ENCODE assay signal across 25 cellular contexts in the genomic region with DNA sequence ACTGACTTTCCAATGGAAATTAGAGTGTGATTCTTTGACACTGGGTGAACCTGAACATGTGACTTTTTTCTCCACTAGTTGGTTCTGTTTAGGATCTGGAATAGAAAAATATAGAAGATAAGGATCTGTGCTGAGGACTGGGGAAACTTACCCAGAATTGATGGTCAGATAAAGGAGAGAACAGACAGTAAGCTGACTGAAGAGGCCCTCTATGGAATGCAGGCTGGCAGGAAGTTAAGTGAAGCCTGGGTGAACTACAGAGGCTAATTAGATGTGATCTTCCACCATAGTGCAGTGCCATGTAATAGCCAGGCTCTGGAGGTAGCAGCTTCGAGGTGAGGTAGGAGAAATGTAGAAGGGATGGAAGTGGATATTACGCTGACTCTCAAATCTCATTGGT.
"Had no signal": no experiment of that assay in that cellular context is flagged by ENCODE, and none has a peak within 500 bp of the region (broad histone marks: within the 10 kb centered on the region; RNA-seq: fewer than 3 reads in every experiment).

No MANE protein-coding gene starts in this region.

- H3K9me3 Mint-ChIP-seq: activated CD4-positive, alpha-beta T cell treated with anti-CD3 and anti-CD28 coated beads, Interleukin-2, amount 10 ng/mL, durations not matched to agents 7 days and 5 days; dendritic cell treated with granulocyte-macrophage colony-stimulating factor and Interleukin-4, amounts not matched to agents 40 ng/mL and 50 ng/mL, for 4 days; natural killer cell treated with Interleukin-12 subunit alpha and Interleukin-12 subunit beta and Interleukin-15 and Interleukin-18, amount 100 ng/mL, for 72 hours had no signal

- H3K27me3 ChIP-seq: body of pancreas, heart left ventricle, right lobe of liver, stomach, suprapubic skin, transverse colon, vagina had no signal

- H3K4me3 ChIP-seq: body of pancreas, heart left ventricle, lower lobe of right lung, right lobe of liver, skin epidermis, stomach, suprapubic skin, transverse colon, vagina had no signal

- H3K4me1 Mint-ChIP-seq: activated CD4-positive, alpha-beta T cell treated with anti-CD3 and anti-CD28 coated beads, Interleukin-2, amount 10 ng/mL, durations not matched to agents 7 days and 5 days; activated CD8-positive, alpha-beta memory T cell treated with anti-CD3 and anti-CD28 coated beads, Interleukin-2, amount 10 ng/mL, durations not matched to agents 7 days and 5 days; activated naive CD8-positive, alpha-beta T cell treated with anti-CD3 and anti-CD28 coated beads, Interleukin-2, amount 50 U/mL, for 24 hours; stimulated activated memory B cell treated with anti-CD40 and anti-IgM and Interleukin-4, amounts not matched to agents 10 μg/mL and 1 μg/mL and 100 μg/mL, for 72 hours had no signal

- ATAC-seq: activated CD4-positive, CD25-positive, alpha-beta regulatory T cell treated with anti-CD3 and anti-CD28 coated beads, Interleukin-2, amount 50 U/mL, for 24 hours; activated CD8-positive, alpha-beta memory T cell treated with anti-CD3 and anti-CD28 coated beads, Interleukin-2, amount 10 ng/mL, durations not matched to agents 7 days and 5 days; activated CD8-positive, alpha-beta T cell treated with anti-CD3 and anti-CD28 coated beads for 36 hours; activated naive CD8-positive, alpha-beta T cell treated with anti-CD3 and anti-CD28 coated beads, Interleukin-2, amount 50 U/mL, for 24 hours; body of pancreas; heart left ventricle; left colon; lower lobe of right lung; natural killer cell treated with Interleukin-12 subunit alpha and Interleukin-12 subunit beta and Interleukin-15 and Interleukin-18, amount 100 ng/mL, for 72 hours; right lobe of liver; stimulated activated memory B cell treated with anti-CD40 and anti-IgM and Interleukin-4, amounts not matched to agents 10 μg/mL and 1 μg/mL and 100 μg/mL, for 72 hours had no signal

- H3K4me3 Mint-ChIP-seq: activated CD4-positive, alpha-beta T cell treated with anti-CD3 and anti-CD28 coated beads, Interleukin-2, amount 10 ng/mL, durations not matched to agents 7 days and 5 days; activated CD8-positive, alpha-beta memory T cell treated with anti-CD3 and anti-CD28 coated beads, Interleukin-2, amount 10 ng/mL, durations not matched to agents 7 days and 5 days; activated CD8-positive, alpha-beta T cell treated with anti-CD3 and anti-CD28 coated beads for 36 hours; activated naive CD8-positive, alpha-beta T cell treated with anti-CD3 and anti-CD28 coated beads, Interleukin-2, amount 50 U/mL, for 24 hours; activated T-helper 1 cell treated with anti-CD3 and anti-CD28 coated beads, Interleukin-12 subunit alpha, Interleukin-12 subunit beta, Interleukin-2, Interleukin-4 antibody, amounts not matched to agents 30 ng/mL and 10 ng/mL and 1 ng/mL, durations not matched to agents 14 hours and 24 hours and 36 hours; dendritic cell treated with granulocyte-macrophage colony-stimulating factor and Interleukin-4, amounts not matched to agents 40 ng/mL and 50 ng/mL, for 4 days; natural killer cell treated with Interleukin-12 subunit alpha and Interleukin-12 subunit beta and Interleukin-15 and Interleukin-18, amount 100 ng/mL, for 72 hours; stimulated activated memory B cell treated with anti-CD40 and anti-IgM and Interleukin-4, amounts not matched to agents 10 μg/mL and 1 μg/mL and 100 μg/mL, for 72 hours had no signal

- H3K36me3 ChIP-seq: lower lobe of right lung, right lobe of liver, stomach, suprapubic skin, transverse colon, vagina had no signal

- H3K9me3 ChIP-seq: body of pancreas, heart left ventricle, lower lobe of right lung, right lobe of liver, suprapubic skin, transverse colon, vagina had no signal

- H3K27ac Mint-ChIP-seq: activated CD4-positive, alpha-beta T cell treated with anti-CD3 and anti-CD28 coated beads, Interleukin-2, amount 10 ng/mL, durations not matched to agents 7 days and 5 days; activated CD8-positive, alpha-beta memory T cell treated with anti-CD3 and anti-CD28 coated beads, Interleukin-2, amount 10 ng/mL, durations not matched to agents 7 days and 5 days; activated CD8-positive, alpha-beta T cell treated with anti-CD3 and anti-CD28 coated beads for 36 hours; activated naive CD8-positive, alpha-beta T cell treated with anti-CD3 and anti-CD28 coated beads, Interleukin-2, amount 50 U/mL, for 24 hours; activated T-helper 1 cell treated with anti-CD3 and anti-CD28 coated beads, Interleukin-12 subunit alpha, Interleukin-12 subunit beta, Interleukin-2, Interleukin-4 antibody, amounts not matched to agents 30 ng/mL and 10 ng/mL and 1 ng/mL, durations not matched to agents 14 hours and 24 hours and 36 hours; dendritic cell treated with granulocyte-macrophage colony-stimulating factor and Interleukin-4, amounts not matched to agents 40 ng/mL and 50 ng/mL, for 4 days; natural killer cell treated with Interleukin-12 subunit alpha and Interleukin-12 subunit beta and Interleukin-15 and Interleukin-18, amount 100 ng/mL, for 72 hours; stimulated activated memory B cell treated with anti-CD40 and anti-IgM and Interleukin-4, amounts not matched to agents 10 μg/mL and 1 μg/mL and 100 μg/mL, for 72 hours had no signal

- H3K27me3 Mint-ChIP-seq: activated CD4-positive, alpha-beta T cell treated with anti-CD3 and anti-CD28 coated beads, Interleukin-2, amount 10 ng/mL, durations not matched to agents 7 days and 5 days; activated CD8-positive, alpha-beta memory T cell treated with anti-CD3 and anti-CD28 coated beads, Interleukin-2, amount 10 ng/mL, durations not matched to agents 7 days and 5 days; activated CD8-positive, alpha-beta T cell treated with anti-CD3 and anti-CD28 coated beads for 36 hours; activated naive CD8-positive, alpha-beta T cell treated with anti-CD3 and anti-CD28 coated beads, Interleukin-2, amount 50 U/mL, for 24 hours; dendritic cell treated with granulocyte-macrophage colony-stimulating factor and Interleukin-4, amounts not matched to agents 40 ng/mL and 50 ng/mL, for 4 days; natural killer cell treated with Interleukin-12 subunit alpha and Interleukin-12 subunit beta and Interleukin-15 and Interleukin-18, amount 100 ng/mL, for 72 hours; stimulated activated memory B cell treated with anti-CD40 and anti-IgM and Interleukin-4, amounts not matched to agents 10 μg/mL and 1 μg/mL and 100 μg/mL, for 72 hours had no signal

- H3K27ac ChIP-seq: body of pancreas, heart left ventricle, lower lobe of right lung, right lobe of liver, skin epidermis, stomach, suprapubic skin, transverse colon, vagina had no signal

- H3K4me1 ChIP-seq: body of pancreas, lower lobe of right lung, right lobe of liver, stomach, suprapubic skin, transverse colon, vagina had no signal

- H3K36me3 Mint-ChIP-seq: activated CD8-positive, alpha-beta memory T cell treated with anti-CD3 and anti-CD28 coated beads, Interleukin-2, amount 10 ng/mL, durations not matched to agents 7 days and 5 days; natural killer cell treated with Interleukin-12 subunit alpha and Interleukin-12 subunit beta and Interleukin-15 and Interleukin-18, amount 100 ng/mL, for 72 hours; stimulated activated memory B cell treated with anti-CD40 and anti-IgM and Interleukin-4, amounts not matched to agents 10 μg/mL and 1 μg/mL and 100 μg/mL, for 72 hours had no signal

- DNase-seq: activated CD4-positive, alpha-beta T cell treated with anti-CD3 and anti-CD28 coated beads, Interleukin-2, amount 10 ng/mL, durations not matched to agents 7 days and 5 days; activated CD8-positive, alpha-beta memory T cell treated with anti-CD3 and anti-CD28 coated beads, Interleukin-2, amount 10 ng/mL, durations not matched to agents 7 days and 5 days; activated CD8-positive, alpha-beta T cell treated with anti-CD3 and anti-CD28 coated beads for 36 hours; activated gamma-delta T cell; activated naive CD4-positive, alpha-beta T cell treated with anti-CD3 and anti-CD28 coated beads, Interleukin-2, amount 50 U/mL, for 16 hours; activated naive CD8-positive, alpha-beta T cell treated with anti-CD3 and anti-CD28 coated beads, Interleukin-2, amount 50 U/mL, for 24 hours; activated T-cell treated with anti-CD3 and anti-CD28 coated beads for 4 hours; anterior cingulate cortex; body of pancreas; caudate nucleus; effector CD4-positive, alpha-beta T cell; heart left ventricle; left colon; lower lobe of right lung; right lobe of liver; stomach; transverse colon had no signal
